16 cellular contexts compared by ENCODE assay signal in the genomic region with DNA sequence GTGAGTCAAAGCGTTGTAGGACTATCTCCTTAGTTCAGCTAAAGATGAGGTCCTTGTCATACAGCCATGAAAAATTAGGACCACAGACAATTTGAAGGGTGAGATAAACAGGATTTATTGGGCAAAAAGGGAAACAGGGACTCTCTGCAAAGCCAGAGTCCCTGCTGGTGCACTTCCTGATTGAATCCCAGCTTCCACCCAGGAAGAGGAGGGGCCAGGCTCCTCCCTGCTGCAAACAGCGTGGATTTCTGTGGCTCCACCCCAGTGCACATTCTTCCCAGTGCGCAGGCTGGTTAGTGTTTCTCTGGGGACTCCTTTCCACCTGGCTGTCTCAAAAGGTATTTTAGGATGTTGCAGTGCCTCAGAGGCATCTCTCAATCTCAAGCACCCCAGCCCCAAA.
"Had no signal": no experiment of that assay in that cellular context is flagged by ENCODE, and none has a peak within 500 bp of the region (broad histone marks: within the 10 kb centered on the region; RNA-seq: fewer than 3 reads in every experiment).

No MANE protein-coding gene starts in this region.

- H3K9me3 ChIP-seq: ovary, right atrium auricular region had no signal

- H3K4me3 ChIP-seq: coronary artery, dorsolateral prefrontal cortex, hepatocyte, ovary, right atrium auricular region had no signal

- H3K4me1 ChIP-seq: right atrium auricular region had no signal

- H3K27ac ChIP-seq: coronary artery, dorsolateral prefrontal cortex, hepatocyte, ovary, right atrium auricular region had no signal

- DNase-seq: dorsolateral prefrontal cortex; effector CD8-positive, alpha-beta T cell; foreskin melanocyte; head of caudate nucleus; kidney glomerular epithelial cell; natural killer cell; nucleus accumbens; ovary; small intestine; stimulated activated CD4-positive, alpha-beta T cell treated with anti-CD3 and anti-CD28 coated beads, Interleukin-12 subunit alpha, Interleukin-12 subunit beta, amount 100 ng/mL, for 4 hours; stimulated activated naive CD4-positive, alpha-beta T cell treated with Interleukin-2 at 50 U/mL for 16 hours; trophoblast cell had no signal

- H3K27me3 ChIP-seq: hepatocyte, ovary, right atrium auricular region had no signal

- H3K36me3 ChIP-seq: ovary, right atrium auricular region had no signal

- FAIRE-seq: islet of Langerhans, small intestine had no signal
